Comparison of ENCODE assay signal across 1 cellular context in genomic region chr17:63774141-63774981, GRCh38.
A peak's percentile ranks its signal among the peaks of the same experiment; 100 is the strongest.
TF ChIP-seq lines count a peak whose summit lies in the region.

Gene DDX42, plus strand, starts transcription at chr17:63774170. Its CDS starts 12,880 bp downstream, at chr17:63787050.

TF ChIP-seq in HepG2, 621 proteins besides CTCF, POLR2A, EP300 and RAD21 (continued from another document and continues in another):
- TF ChIP-seq, protein P1, sequence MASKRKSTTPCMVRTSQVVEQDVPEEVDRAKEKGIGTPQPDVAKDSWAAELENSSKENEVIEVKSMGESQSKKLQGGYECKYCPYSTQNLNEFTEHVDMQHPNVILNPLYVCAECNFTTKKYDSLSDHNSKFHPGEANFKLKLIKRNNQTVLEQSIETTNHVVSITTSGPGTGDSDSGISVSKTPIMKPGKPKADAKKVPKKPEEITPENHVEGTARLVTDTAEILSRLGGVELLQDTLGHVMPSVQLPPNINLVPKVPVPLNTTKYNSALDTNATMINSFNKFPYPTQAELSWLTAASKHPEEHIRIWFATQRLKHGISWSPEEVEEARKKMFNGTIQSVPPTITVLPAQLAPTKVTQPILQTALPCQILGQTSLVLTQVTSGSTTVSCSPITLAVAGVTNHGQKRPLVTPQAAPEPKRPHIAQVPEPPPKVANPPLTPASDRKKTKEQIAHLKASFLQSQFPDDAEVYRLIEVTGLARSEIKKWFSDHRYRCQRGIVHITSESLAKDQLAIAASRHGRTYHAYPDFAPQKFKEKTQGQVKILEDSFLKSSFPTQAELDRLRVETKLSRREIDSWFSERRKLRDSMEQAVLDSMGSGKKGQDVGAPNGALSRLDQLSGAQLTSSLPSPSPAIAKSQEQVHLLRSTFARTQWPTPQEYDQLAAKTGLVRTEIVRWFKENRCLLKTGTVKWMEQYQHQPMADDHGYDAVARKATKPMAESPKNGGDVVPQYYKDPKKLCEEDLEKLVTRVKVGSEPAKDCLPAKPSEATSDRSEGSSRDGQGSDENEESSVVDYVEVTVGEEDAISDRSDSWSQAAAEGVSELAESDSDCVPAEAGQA (IDR thresholded peaks at IDR 0.05; ENCODE audit: low read depth): no peak
- TF ChIP-seq, protein P1 (CRISPR knock-in tag; IDR thresholded peaks at IDR 0.05; ENCODE audit: borderline replicate concordance): peak; percentile 56; the same call in 1 of the 2 replicates
- peak; percentile 42 for TF ChIP-seq YY1 (IDR thresholded peaks at IDR 0.05; ENCODE audit: insufficient read depth, insufficient replicate concordance, low read depth, low read length)
- TF ChIP-seq EED (CRISPR knock-in tag; IDR thresholded peaks at IDR 0.05): peak; percentile 88
- TF ChIP-seq SIN3A (IDR thresholded peaks at IDR 0.05; ENCODE audit: borderline replicate concordance, low read depth, low read length): peak; percentile 69; the same call in 1 of the 2 replicates
- no peak for TF ChIP-seq SIX4 (CRISPR knock-in tag; IDR thresholded peaks at IDR 0.05)
- no peak for TF ChIP-seq ATF1 (CRISPR knock-in tag; IDR thresholded peaks at IDR 0.05)
- TF ChIP-seq PHF5A (CRISPR knock-in tag; IDR thresholded peaks at IDR 0.05; ENCODE audit: low read depth, unreplicated experiment): no peak
- TF ChIP-seq ZNF326 (CRISPR knock-in tag; IDR thresholded peaks at IDR 0.05; ENCODE audit: borderline replicate concordance): no peak
- peak; percentile 96 for TF ChIP-seq ZNF281 (CRISPR knock-in tag; IDR thresholded peaks at IDR 0.05; ENCODE audit: borderline replicate concordance)
- no peak for TF ChIP-seq DR1 (CRISPR knock-in tag; IDR thresholded peaks at IDR 0.05)
- TF ChIP-seq KDM1A (CRISPR knock-in tag; IDR thresholded peaks at IDR 0.05): no peak
- TF ChIP-seq ZNF296 (CRISPR knock-in tag; conservative IDR thresholded peaks at IDR 0.05): no peak; the same call in 1 of the 2 replicates
- no peak for TF ChIP-seq SOX6 (IDR thresholded peaks at IDR 0.05)
- TF ChIP-seq SOX6 (CRISPR knock-in tag; IDR thresholded peaks at IDR 0.05): no peak
- TF ChIP-seq ZBTB42 (CRISPR knock-in tag; IDR thresholded peaks at IDR 0.05): no peak
- TF ChIP-seq, protein P2, sequence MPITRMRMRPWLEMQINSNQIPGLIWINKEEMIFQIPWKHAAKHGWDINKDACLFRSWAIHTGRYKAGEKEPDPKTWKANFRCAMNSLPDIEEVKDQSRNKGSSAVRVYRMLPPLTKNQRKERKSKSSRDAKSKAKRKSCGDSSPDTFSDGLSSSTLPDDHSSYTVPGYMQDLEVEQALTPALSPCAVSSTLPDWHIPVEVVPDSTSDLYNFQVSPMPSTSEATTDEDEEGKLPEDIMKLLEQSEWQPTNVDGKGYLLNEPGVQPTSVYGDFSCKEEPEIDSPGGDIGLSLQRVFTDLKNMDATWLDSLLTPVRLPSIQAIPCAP (CRISPR knock-in tag; IDR thresholded peaks at IDR 0.05; ENCODE audit: low read depth): 0 out of 2 replicates have a peak, but pooled peaks have one; percentile 20
- no peak for TF ChIP-seq FIP1L1 (IDR thresholded peaks at IDR 0.05; ENCODE audit: borderline replicate concordance, insufficient read depth, low read depth, low read length)
- TF ChIP-seq ZNF430 (CRISPR knock-in tag; IDR thresholded peaks at IDR 0.05): no peak; the same call in 1 of the 2 replicates
- TF ChIP-seq ZSCAN21 (CRISPR knock-in tag; IDR thresholded peaks at IDR 0.05; ENCODE audit: borderline replicate concordance): 0 out of 2 replicates have a peak, but pooled peaks have one; percentile 10
- no peak for TF ChIP-seq ZNF781 (CRISPR knock-in tag; IDR thresholded peaks at IDR 0.05; ENCODE audit: borderline replicate concordance, not compliant biosample characterization)
- TF ChIP-seq HES4 (CRISPR knock-in tag; IDR thresholded peaks at IDR 0.05; ENCODE audit: borderline replicate concordance): peak; percentile 74; the same call in 1 of the 2 replicates
- TF ChIP-seq ARNT2 (CRISPR knock-in tag; IDR thresholded peaks at IDR 0.05; ENCODE audit: low read depth): no peak
- 0 out of 4 replicates have a peak, but pooled peaks of 1 of the 2 experiments have one; percentile 10 for TF ChIP-seq ATF4 (CRISPR knock-in tag; IDR thresholded peaks at IDR 0.05)
- TF ChIP-seq XBP1 (CRISPR knock-in tag; IDR thresholded peaks at IDR 0.05): 0 out of 2 replicates have a peak, but pooled peaks have one; percentile 19
- TF ChIP-seq ZNF747 (CRISPR knock-in tag; IDR thresholded peaks at IDR 0.05; ENCODE audit: borderline replicate concordance): peak; percentile 30; the same call in 1 of the 2 replicates
- no peak for TF ChIP-seq ZNF850 (CRISPR knock-in tag; conservative IDR thresholded peaks at IDR 0.05)
- peak; percentile 86; the same call in 1 of the 2 replicates for TF ChIP-seq ZNF558 (CRISPR knock-in tag; IDR thresholded peaks at IDR 0.05; ENCODE audit: borderline replicate concordance)
- no peak; the same call in 1 of the 2 replicates for TF ChIP-seq ARID5B (CRISPR knock-in tag; IDR thresholded peaks at IDR 0.05)
- no peak for TF ChIP-seq MATR3 (CRISPR knock-in tag; IDR thresholded peaks at IDR 0.05)
- TF ChIP-seq SRY (CRISPR knock-in tag; IDR thresholded peaks at IDR 0.05): no peak; the same call in 1 of the 2 replicates
- TF ChIP-seq PTBP1 (IDR thresholded peaks at IDR 0.05; ENCODE audit: low read depth, low read length, poor library complexity, severe bottlenecking): peak; percentile 64
- TF ChIP-seq ZNF501 (CRISPR knock-in tag; IDR thresholded peaks at IDR 0.05): no peak
- 0 out of 2 replicates have a peak, but pooled peaks have one; percentile 40 for TF ChIP-seq ZNF563 (CRISPR knock-in tag; IDR thresholded peaks at IDR 0.05)
- 0 out of 2 replicates have a peak, but pooled peaks have one; percentile 8 for TF ChIP-seq ZNF33B (CRISPR knock-in tag; IDR thresholded peaks at IDR 0.05)
- peak; percentile 58 for TF ChIP-seq SAP130 (CRISPR knock-in tag; IDR thresholded peaks at IDR 0.05; ENCODE audit: low read depth)
- TF ChIP-seq ZFP37 (CRISPR knock-in tag; IDR thresholded peaks at IDR 0.05; ENCODE audit: borderline replicate concordance): no peak
- TF ChIP-seq ZNF17 (CRISPR knock-in tag; IDR thresholded peaks at IDR 0.05): no peak
- TF ChIP-seq GTF3A (CRISPR knock-in tag; conservative IDR thresholded peaks at IDR 0.05): 0 out of 2 replicates have a peak, but pooled peaks have one; percentile 35
- no peak for TF ChIP-seq ATF7 (IDR thresholded peaks at IDR 0.05)
- no peak for TF ChIP-seq ATF7 (CRISPR knock-in tag; IDR thresholded peaks at IDR 0.05)
- TF ChIP-seq U2AF1 (optimal IDR thresholded peaks at IDR 0.05; ENCODE audit: low read depth, low read length): no peak
- TF ChIP-seq BRD4 (CRISPR knock-in tag; IDR thresholded peaks at IDR 0.05): no peak
- TF ChIP-seq ZNF382 (CRISPR knock-in tag; IDR thresholded peaks at IDR 0.05; ENCODE audit: borderline replicate concordance): no peak
- TF ChIP-seq SMYD3 (CRISPR knock-in tag; IDR thresholded peaks at IDR 0.05): no peak
- no peak for TF ChIP-seq ZNF205 (CRISPR knock-in tag; IDR thresholded peaks at IDR 0.05)
- TF ChIP-seq ZSCAN30 (CRISPR knock-in tag; IDR thresholded peaks at IDR 0.05): no peak
- no peak for TF ChIP-seq CC2D1A (CRISPR knock-in tag; IDR thresholded peaks at IDR 0.05)
- TF ChIP-seq NFYB (CRISPR knock-in tag; IDR thresholded peaks at IDR 0.05): no peak
- TF ChIP-seq ZUFSP (CRISPR knock-in tag; IDR thresholded peaks at IDR 0.05; ENCODE audit: borderline replicate concordance): no peak
- TF ChIP-seq SMARCC2 (IDR thresholded peaks at IDR 0.05): no peak
- TF ChIP-seq ZNF335 (CRISPR knock-in tag; IDR thresholded peaks at IDR 0.05): no peak
- TF ChIP-seq ELF4 (CRISPR knock-in tag; IDR thresholded peaks at IDR 0.05; ENCODE audit: borderline replicate concordance): 0 out of 2 replicates have a peak, but pooled peaks have one; percentile 34
- TF ChIP-seq, protein P3, sequence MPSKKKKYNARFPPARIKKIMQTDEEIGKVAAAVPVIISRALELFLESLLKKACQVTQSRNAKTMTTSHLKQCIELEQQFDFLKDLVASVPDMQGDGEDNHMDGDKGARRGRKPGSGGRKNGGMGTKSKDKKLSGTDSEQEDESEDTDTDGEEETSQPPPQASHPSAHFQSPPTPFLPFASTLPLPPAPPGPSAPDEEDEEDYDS (CRISPR knock-in tag; IDR thresholded peaks at IDR 0.05): 0 out of 2 replicates have a peak, but pooled peaks have one; percentile 8
- TF ChIP-seq ZNF576 (CRISPR knock-in tag; IDR thresholded peaks at IDR 0.05): no peak
- peak; percentile 65; the same call in 1 of the 2 replicates for TF ChIP-seq MTF1 (CRISPR knock-in tag; IDR thresholded peaks at IDR 0.05)
- no peak; the same call in 1 of the 2 replicates for TF ChIP-seq ZIK1 (CRISPR knock-in tag; IDR thresholded peaks at IDR 0.05; ENCODE audit: borderline replicate concordance, low read depth)
